19 cellular contexts compared by ENCODE assay signal in the genomic region with DNA sequence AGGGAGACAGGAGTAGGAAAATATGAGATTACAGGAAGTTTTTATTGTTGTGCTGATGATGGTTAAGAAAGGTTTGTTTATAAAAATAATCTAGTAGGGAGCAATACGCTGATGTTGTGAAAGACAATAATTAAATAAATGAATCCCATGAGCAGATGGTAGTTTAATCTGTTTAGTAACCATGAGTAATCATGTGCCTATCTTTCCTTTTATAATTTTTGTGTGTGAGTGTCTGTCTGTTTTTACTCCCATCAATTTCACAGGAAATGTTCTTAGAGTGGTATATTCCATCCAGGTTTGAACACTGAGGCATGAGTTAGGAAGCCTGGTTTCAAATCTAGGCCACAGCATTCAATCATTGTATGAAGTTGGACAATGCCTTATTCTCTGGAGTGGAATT.
"Had no signal": no experiment of that assay in that cellular context is flagged by ENCODE, and none has a peak within 500 bp of the region (broad histone marks: within the 10 kb centered on the region; RNA-seq: fewer than 3 reads in every experiment).

No MANE protein-coding gene starts in this region.

- H3K36me3 ChIP-seq: lower lobe of right lung, ovary, sigmoid colon, thoracic aorta, tibial nerve, upper lobe of right lung, uterus had no signal

- H3K4me1 Mint-ChIP-seq: natural killer cell; stimulated activated naive B cell treated with anti-CD40 and anti-IgM and Interleukin-4, amounts not matched to agents 10 μg/mL and 1 μg/mL and 100 μg/mL, for 72 hours had no signal

- H3K4me1 ChIP-seq: lower lobe of right lung, psoas muscle, sigmoid colon, tibial nerve, upper lobe of right lung, uterus had no signal

- H3K36me3 Mint-ChIP-seq: natural killer cell; stimulated activated naive B cell treated with anti-CD40 and anti-IgM and Interleukin-4, amounts not matched to agents 10 μg/mL and 1 μg/mL and 100 μg/mL, for 72 hours had no signal

- H3K27ac ChIP-seq: lower lobe of right lung, ovary, psoas muscle, sigmoid colon, thoracic aorta, tibial nerve, upper lobe of right lung, uterus had no signal

- H3K9me3 Mint-ChIP-seq: stimulated activated naive B cell treated with anti-CD40 and anti-IgM and Interleukin-4, amounts not matched to agents 10 μg/mL and 1 μg/mL and 100 μg/mL, for 72 hours; stimulated activated naive CD8-positive, alpha-beta T cell treated with anti-CD3 and anti-CD28 coated beads, Interleukin-15, Interleukin-2, amounts not matched to agents 100 ng/mL and 50 ng/mL, for 24 hours had no signal

- H3K27ac Mint-ChIP-seq: natural killer cell; stimulated activated naive B cell treated with anti-CD40 and anti-IgM and Interleukin-4, amounts not matched to agents 10 μg/mL and 1 μg/mL and 100 μg/mL, for 72 hours; stimulated activated naive CD8-positive, alpha-beta T cell treated with anti-CD3 and anti-CD28 coated beads, Interleukin-15, Interleukin-2, amounts not matched to agents 100 ng/mL and 50 ng/mL, for 24 hours had no signal

- H3K4me3 ChIP-seq: dorsolateral prefrontal cortex, lower lobe of right lung, ovary, psoas muscle, sigmoid colon, thoracic aorta, tibial nerve, upper lobe of right lung, uterus had no signal

- H3K9me3 ChIP-seq: lower lobe of right lung, ovary, psoas muscle, sigmoid colon, thoracic aorta, tibial nerve, upper lobe of right lung, uterus had no signal

- DNase-seq: dorsolateral prefrontal cortex; effector CD4-positive, alpha-beta T cell; hypothalamus; left ventricle myocardium superior; lower lobe of right lung; natural killer cell; occipital lobe; ovary; posterior cingulate gyrus; psoas muscle; right cardiac atrium; sigmoid colon; stimulated activated CD4-positive, alpha-beta T cell treated with anti-CD3 and anti-CD28 coated beads, Interleukin-2, amount 100 ng/mL, for 48 hours; stimulated activated naive B cell treated with anti-CD40 and anti-IgM and Interleukin-4, amounts not matched to agents 10 μg/mL and 1 μg/mL and 100 μg/mL, for 72 hours; upper lobe of right lung; uterus had no signal

- H3K27me3 ChIP-seq: dorsolateral prefrontal cortex, ovary, sigmoid colon, tibial nerve, upper lobe of right lung, uterus had no signal

- ATAC-seq: left ventricle myocardium superior; lower lobe of right lung; natural killer cell; psoas muscle; right cardiac atrium; stimulated activated naive B cell treated with anti-CD40 and anti-IgM and Interleukin-4, amounts not matched to agents 10 μg/mL and 1 μg/mL and 100 μg/mL, for 72 hours; upper lobe of right lung had no signal

- H3K27me3 Mint-ChIP-seq: stimulated activated naive CD8-positive, alpha-beta T cell treated with anti-CD3 and anti-CD28 coated beads, Interleukin-15, Interleukin-2, amounts not matched to agents 100 ng/mL and 50 ng/mL, for 24 hours had no signal

- H3K4me3 Mint-ChIP-seq: natural killer cell; stimulated activated naive B cell treated with anti-CD40 and anti-IgM and Interleukin-4, amounts not matched to agents 10 μg/mL and 1 μg/mL and 100 μg/mL, for 72 hours; stimulated activated naive CD8-positive, alpha-beta T cell treated with anti-CD3 and anti-CD28 coated beads, Interleukin-15, Interleukin-2, amounts not matched to agents 100 ng/mL and 50 ng/mL, for 24 hours had no signal
